15 cellular contexts compared by ENCODE assay signal in the genomic region with DNA sequence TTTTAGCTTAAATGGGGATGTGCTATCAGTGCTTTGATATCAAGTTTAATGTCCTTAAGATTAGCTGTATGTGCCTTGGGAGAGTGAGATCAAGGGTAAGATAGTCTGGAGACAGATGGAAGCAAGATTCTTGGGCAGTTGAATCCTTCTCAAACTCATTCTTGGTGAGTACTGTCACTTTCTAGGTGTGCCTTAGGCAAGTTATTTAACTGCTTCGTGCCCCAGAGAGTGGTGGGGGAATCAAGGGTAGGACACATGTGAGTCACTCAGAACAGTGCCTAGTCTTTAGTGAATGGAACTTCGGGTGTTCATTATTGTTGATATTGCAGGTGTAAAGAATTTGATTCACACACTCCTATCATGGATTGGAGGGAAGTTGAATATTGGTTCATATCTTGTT.
DNase-seq lines count a peak whose midpoint lies in the region; ATAC-seq and TF ChIP-seq lines count a peak whose summit lies in the region.
"Had no signal": no experiment of that assay in that cellular context is flagged by ENCODE, and none has a peak within 500 bp of the region (broad histone marks: within the 10 kb centered on the region; RNA-seq: fewer than 3 reads in every experiment).

No MANE protein-coding gene starts in this region.

- H3K4me2 ChIP-seq in mesendoderm (ENCODE audit: low read length): no peak overlapping the region
- H3K4me2 ChIP-seq: BLaER1 treated with 17β-estradiol and CSF1 and Interleukin-3, amounts not matched to agents 10 nM and 100 nM had no signal

- H3K27me3 ChIP-seq in foreskin keratinocyte (no peaks in the 10 kb centered on the region), mesendoderm (ENCODE audit: insufficient read depth, low read length, poor library complexity) (no peaks in the 10 kb centered on the region), uterus (no peaks in the 10 kb centered on the region)
- H3K27me3 ChIP-seq: BLaER1 treated with 17β-estradiol and CSF1 and Interleukin-3, amounts not matched to agents 10 nM and 100 nM had no signal

- no peak overlapping the region for H3K4me3 Mint-ChIP-seq in natural killer cell treated with Interleukin-12 subunit alpha and Interleukin-12 subunit beta and Interleukin-15 and Interleukin-18, amount 100 ng/mL, for 72 hours
- H3K4me3 Mint-ChIP-seq: CD4-positive, alpha-beta T cell had no signal

- intact Hi-C loops in uterus (cut with DNase I; ENCODE audit: low total_unique reads): no loop called here

- H2BK15ac ChIP-seq in mesendoderm (replicated peaks; ENCODE audit: low read depth): no peak overlapping the region

- no peak overlapping the region for H3K4me3 ChIP-seq in mesendoderm (ENCODE audit: low read length)
- no peak overlapping the region for H3K4me3 ChIP-seq in uterus
- H3K4me3 ChIP-seq: BLaER1 treated with 17β-estradiol and CSF1 and Interleukin-3, amounts not matched to agents 10 nM and 100 nM; GM23248 had no signal

- TF ChIP-seq CTCF in foreskin keratinocyte (conservative IDR thresholded peaks at IDR 0.05): no peak
- TF ChIP-seq CTCF in uterus (IDR thresholded peaks at IDR 0.05): no peak

- H4K5ac ChIP-seq in mesendoderm (ENCODE audit: low read length): no peak overlapping the region

- DNase-seq in EL (peak; percentile 71), NCI-H69 (lab: John Stamatoyannopoulos, UW) (peak; percentile 35), foreskin keratinocyte (peak in 1 of 2 donors; percentile 47), mesendoderm (peak; percentile 57), uterus (no peak), COLO829 (ENCODE audit: low spot score) (no peak)
- no peak for DNase-seq in stimulated activated CD4-positive, alpha-beta T cell treated with anti-CD3 and anti-CD28 coated beads, Interleukin-4, amount 100 ng/mL, for 4 hours
- DNase-seq in natural killer cell treated with Interleukin-12 subunit alpha and Interleukin-12 subunit beta and Interleukin-15 and Interleukin-18, amount 100 ng/mL, for 72 hours (ENCODE audit: low spot score): no peak
- DNase-seq: ACHN; CD4-positive, alpha-beta T cell; DMS79; GF-D8; GM23248 had no signal

- H3K36me3 ChIP-seq in mesendoderm (ENCODE audit: control insufficient read depth, insufficient read depth, low read length) (no peaks in the 10 kb centered on the region), uterus (no peaks in the 10 kb centered on the region)
- H3K36me3 ChIP-seq: BLaER1 treated with 17β-estradiol and CSF1 and Interleukin-3, amounts not matched to agents 10 nM and 100 nM had no signal

- H3K9ac ChIP-seq in mesendoderm (ENCODE audit: low read length): no peak overlapping the region
- H3K9ac ChIP-seq: BLaER1 treated with 17β-estradiol and CSF1 and Interleukin-3, amounts not matched to agents 10 nM and 100 nM; GM23248 had no signal

- no peaks in the 10 kb centered on the region for H3K79me1 ChIP-seq in mesendoderm (ENCODE audit: low read length)

- H2AK5ac ChIP-seq in mesendoderm (ENCODE audit: low read length): no peak overlapping the region

- H3K18ac ChIP-seq in mesendoderm (ENCODE audit: low read length): no peak overlapping the region

- no peak overlapping the region for H2BK5ac ChIP-seq in mesendoderm (ENCODE audit: low read length)

- H3K4ac ChIP-seq in mesendoderm (ENCODE audit: low read depth, low read length): no peak overlapping the region

- no peaks in the 10 kb centered on the region for H3K27me3 Mint-ChIP-seq in natural killer cell treated with Interleukin-12 subunit alpha and Interleukin-12 subunit beta and Interleukin-15 and Interleukin-18, amount 100 ng/mL, for 72 hours
- H3K27me3 Mint-ChIP-seq: CD4-positive, alpha-beta T cell had no signal

- H3K4me1 Mint-ChIP-seq in natural killer cell treated with Interleukin-12 subunit alpha and Interleukin-12 subunit beta and Interleukin-15 and Interleukin-18, amount 100 ng/mL, for 72 hours (ENCODE audit: low read depth in 2 of 2): no peaks in the 10 kb centered on the region

- H3K4me1 ChIP-seq in foreskin keratinocyte: peaks cover 14% of the 10 kb centered on the region
- H3K4me1 ChIP-seq in mesendoderm (ENCODE audit: control insufficient read depth, low read depth, low read length): no peaks in the 10 kb centered on the region
- no peaks in the 10 kb centered on the region for H3K4me1 ChIP-seq in uterus
- H3K4me1 ChIP-seq: BLaER1 treated with 17β-estradiol and CSF1 and Interleukin-3, amounts not matched to agents 10 nM and 100 nM had no signal

- no peak for TF ChIP-seq POLR2A in uterus (IDR thresholded peaks at IDR 0.05)

- WGBS in mesendoderm (ENCODE audit: extremely low coverage, insufficient coverage, low lambda C conversion rate): no CpG with 5 or more reads among the region's 2 CpGs

- H2BK120ac ChIP-seq in mesendoderm (ENCODE audit: low read depth, low read length): no peak overlapping the region

- H3K27ac Mint-ChIP-seq in natural killer cell treated with Interleukin-12 subunit alpha and Interleukin-12 subunit beta and Interleukin-15 and Interleukin-18, amount 100 ng/mL, for 72 hours: no peak overlapping the region
- H3K27ac Mint-ChIP-seq: CD4-positive, alpha-beta T cell had no signal

- H4K8ac ChIP-seq in mesendoderm (ENCODE audit: low read depth, low read length): no peak overlapping the region

- H3K56ac ChIP-seq in mesendoderm (ENCODE audit: low read length): no peak overlapping the region

- no peaks in the 10 kb centered on the region for H3K9me3 ChIP-seq in uterus
- H3K9me3 ChIP-seq: BLaER1 treated with 17β-estradiol and CSF1 and Interleukin-3, amounts not matched to agents 10 nM and 100 nM had no signal

- no peak overlapping the region for H3K23ac ChIP-seq in mesendoderm (ENCODE audit: low read length)

- peaks cover 19% of the 10 kb centered on the region for H3K9me3 Mint-ChIP-seq in natural killer cell treated with Interleukin-12 subunit alpha and Interleukin-12 subunit beta and Interleukin-15 and Interleukin-18, amount 100 ng/mL, for 72 hours

- ATAC-seq in foreskin keratinocyte: peak; percentile 70
- ATAC-seq in natural killer cell treated with Interleukin-12 subunit alpha and Interleukin-12 subunit beta and Interleukin-15 and Interleukin-18, amount 100 ng/mL, for 72 hours: no peak
- ATAC-seq: HCT116 had no signal

- H3K79me2 ChIP-seq in mesendoderm (ENCODE audit: control insufficient read depth, insufficient read depth, low read length): no peaks in the 10 kb centered on the region

- H3K36me3 Mint-ChIP-seq in natural killer cell treated with Interleukin-12 subunit alpha and Interleukin-12 subunit beta and Interleukin-15 and Interleukin-18, amount 100 ng/mL, for 72 hours: no peaks in the 10 kb centered on the region

- H3K27ac ChIP-seq in foreskin keratinocyte: no peak overlapping the region
- H3K27ac ChIP-seq in mesendoderm (ENCODE audit: low read depth, low read length): no peak overlapping the region
- H3K27ac ChIP-seq in uterus: no peak overlapping the region
- H3K27ac ChIP-seq: BLaER1 treated with 17β-estradiol and CSF1 and Interleukin-3, amounts not matched to agents 10 nM and 100 nM; GM23248 had no signal

Comparison
In these comparisons a context has a peak if more than half of its experiments do, and no peak if none do; other contexts are left out.
1. DNase-seq: peak in EL (single experiment), NCI-H69 (single experiment) and mesendoderm (single experiment); none in stimulated activated CD4-positive, alpha-beta T cell treated with anti-CD3 and anti-CD28 coated beads, Interleukin-4, amount 100 ng/mL, for 4 hours (0 of 2), uterus (0 of 2), natural killer cell treated with Interleukin-12 subunit alpha and Interleukin-12 subunit beta and Interleukin-15 and Interleukin-18, amount 100 ng/mL, for 72 hours (single experiment) and COLO829 (single experiment).